Comparison of ENCODE assay signal across 16 cellular contexts in genomic region chr5:146219243-146219642, GRCh38. TPM values are rescaled to one million over a fixed set of nuclear protein-coding genes. Genes with fewer than 3 reads are reported as not detected.
A peak's percentile ranks its signal among the peaks of the same experiment; 100 is the strongest.
DNase-seq lines count a peak whose midpoint lies in the region; ATAC-seq and TF ChIP-seq lines count a peak whose summit lies in the region.
"Had no signal": no experiment of that assay in that cellular context is flagged by ENCODE, and none has a peak within 500 bp of the region (broad histone marks: within the 10 kb centered on the region; RNA-seq: fewer than 3 reads in every experiment).

No MANE protein-coding gene starts in this region.

- H3K9me3 Mint-ChIP-seq in MCF 10A (ENCODE audit: unreplicated experiment) (no peaks in the 10 kb centered on the region), WTC11 (no peaks in the 10 kb centered on the region), nephron progenitor cell (no peaks in the 10 kb centered on the region)
- H3K9me3 Mint-ChIP-seq: CD8-positive, alpha-beta T cell; IgD-negative memory B cell had no signal

- no peak overlapping the region for H3K4me3 ChIP-seq in breast epithelium
- no peak overlapping the region for H3K4me3 ChIP-seq in upper lobe of right lung

- peak overlapping the region; percentile 11 for H3K27ac Mint-ChIP-seq in MCF 10A (ENCODE audit: low read depth, unreplicated experiment)
- H3K27ac Mint-ChIP-seq in WTC11: peak overlapping the region; percentile 78; the same call in 1 of the 2 replicates
- H3K27ac Mint-ChIP-seq in nephron progenitor cell: peak overlapping the region; percentile 6
- H3K27ac Mint-ChIP-seq: CD8-positive, alpha-beta T cell; IgD-negative memory B cell had no signal

- no peak overlapping the region for H3K4me3 Mint-ChIP-seq in MCF 10A (ENCODE audit: unreplicated experiment)
- no peak overlapping the region for H3K4me3 Mint-ChIP-seq in WTC11
- no peak overlapping the region for H3K4me3 Mint-ChIP-seq in nephron progenitor cell
- H3K4me3 Mint-ChIP-seq: CD8-positive, alpha-beta T cell; IgD-negative memory B cell had no signal

- H3K27me3 ChIP-seq in breast epithelium (no peaks in the 10 kb centered on the region), upper lobe of right lung (no peaks in the 10 kb centered on the region)
- H3K27me3 ChIP-seq: BE2C had no signal

- H3K27ac ChIP-seq in breast epithelium (no peak overlapping the region), upper lobe of right lung (no peak overlapping the region)
- H3K27ac ChIP-seq: C4-2B, KMS-11 had no signal

- H3K4me1 ChIP-seq in breast epithelium (no peaks in the 10 kb centered on the region), upper lobe of right lung (peaks cover 2% of the 10 kb centered on the region)
- H3K4me1 ChIP-seq: BE2C had no signal

- TF ChIP-seq CTCF in MCF 10A (IDR thresholded peaks at IDR 0.05; ENCODE audit: unreplicated experiment): no peak
- no peak for TF ChIP-seq CTCF in breast epithelium (IDR thresholded peaks at IDR 0.05)
- TF ChIP-seq CTCF in WTC11 (IDR thresholded peaks at IDR 0.05): no peak
- TF ChIP-seq CTCF in nephron progenitor cell (IDR thresholded peaks at IDR 0.05): no peak
- no peak for TF ChIP-seq CTCF in upper lobe of right lung (IDR thresholded peaks at IDR 0.05)

- no peak for TF ChIP-seq POLR2A in breast epithelium (IDR thresholded peaks at IDR 0.05)

- H3K9me3 ChIP-seq in breast epithelium (no peaks in the 10 kb centered on the region), upper lobe of right lung (no peaks in the 10 kb centered on the region)
- H3K9me3 ChIP-seq: BE2C had no signal

- POLR2A ChIA-PET in MCF 10A (lab: Yijun Ruan, JAX): interaction anchor here (0.6 to 1.4 kb wide), 3 partner anchors 16 to 293 kb away, joined by 3 to 8 read pairs (median 5); partner anchors contain the start of gene RBM27
- POLR2A ChIA-PET in WTC11 (lab: Charles Lee): interaction anchor here (1.2 kb wide), 1 partner anchor 16 kb away, joined by 3 read pairs; no protein-coding TSS in a partner anchor

- CTCF ChIA-PET in MCF 10A (lab: Yijun Ruan, JAX): interaction anchor here (0.6 kb wide), 1 partner anchor 82 kb away, joined by 4 read pairs; no protein-coding TSS in a partner anchor
- CTCF ChIA-PET in WTC11 (lab: Charles Lee): no interaction called here

- H3K27me3 Mint-ChIP-seq in MCF 10A (ENCODE audit: insufficient read depth, unreplicated experiment): no peaks in the 10 kb centered on the region
- no peaks in the 10 kb centered on the region for H3K27me3 Mint-ChIP-seq in WTC11 (ENCODE audit: low read depth)
- H3K27me3 Mint-ChIP-seq in nephron progenitor cell (ENCODE audit: low read depth, poor library complexity): peaks cover 2% of the 10 kb centered on the region
- H3K27me3 Mint-ChIP-seq: IgD-negative memory B cell had no signal

- peaks cover 7% of the 10 kb centered on the region for H3K4me1 Mint-ChIP-seq in MCF 10A (ENCODE audit: insufficient read depth, unreplicated experiment)
- no peaks in the 10 kb centered on the region for H3K4me1 Mint-ChIP-seq in WTC11
- H3K4me1 Mint-ChIP-seq in nephron progenitor cell: peaks cover 7% of the 10 kb centered on the region

- intact Hi-C loops in MCF 10A (cut with micrococcal nuclease) (no loop called here), breast epithelium (cut with DNase I; ENCODE audit: low total_unique reads) (loop anchor here (5.0 kb wide), 1 partner anchor 578 kb away; no protein-coding TSS in a partner anchor), upper lobe of right lung (cut with DNase I) (no loop called here)

- no TSS peak for BruUV-seq in MCF 10A (replicated peaks; lab: Mats Ljungman, UMichigan)

- ATAC-seq in WTC11 (no peak), GM18858 (IDR thresholded peaks at IDR 0.05; ENCODE audit: unreplicated experiment) (no peak), upper lobe of right lung (no peak)
- ATAC-seq: CD8-positive, alpha-beta T cell had no signal

- H3K36me3 ChIP-seq in breast epithelium (no peaks in the 10 kb centered on the region), upper lobe of right lung (peaks cover 24% of the 10 kb centered on the region)

- DNase-seq in MCF 10A (ENCODE audit: unreplicated experiment) (no peak), breast epithelium (ENCODE audit: low spot score in 2 of 2) (no peak), WTC11 (ENCODE audit: low spot score) (no peak), nephron progenitor cell (no peak), NCI-H2196 (lab: John Stamatoyannopoulos, UW; ENCODE audit: unreplicated experiment) (no peak), upper lobe of right lung (no peak)
- DNase-seq: BE2C; CD8-positive, alpha-beta T cell; COR-L47; DMS153; DMS79 treated with DMSO at 0.1 percent for 48 hours; EL had no signal

- peaks cover 42% of the 10 kb centered on the region for H3K36me3 Mint-ChIP-seq in MCF 10A (ENCODE audit: insufficient read depth, unreplicated experiment)
- H3K36me3 Mint-ChIP-seq in WTC11: peaks cover 18% of the 10 kb centered on the region
- peaks cover 25% of the 10 kb centered on the region for H3K36me3 Mint-ChIP-seq in nephron progenitor cell (ENCODE audit: low read depth)

TF ChIP-seq in WTC11, 78 proteins besides CTCF, POLR2A, EP300 and RAD21:
- TF ChIP-seq PREB (CRISPR knock-in tag; IDR thresholded peaks at IDR 0.05; ENCODE audit: borderline replicate concordance): no peak
- TF ChIP-seq NR1H2 (CRISPR knock-in tag; IDR thresholded peaks at IDR 0.05): no peak

RNA-seq across cellular contexts. Expression of gene RBM27, which starts 15.8 kb away (rescaled TPM):
- total RNA-seq in MCF 10A (2022) (25.6 and 27.9 TPM in 2 replicates), breast epithelium (10 to 100 TPM; 20.6 to 32.3 (median 31.8) TPM), WTC11 (2021) (29.4 to 32.6 TPM (median 29.8 TPM) in 3 replicates), upper lobe of right lung (17.7 TPM)

RNA-seq across cellular contexts. Expression of gene LARS1, which starts 36.8 kb away (rescaled TPM):
- total RNA-seq in MCF 10A (2022) (383 and 405 TPM in 2 replicates), breast epithelium (100 to 1,000 TPM in 1 of 3 donors, 10 to 100 TPM in 2; 65.6 to 111 (median 89.9) TPM), WTC11 (2021) (248 to 270 TPM (median 264 TPM) in 3 replicates), upper lobe of right lung (80.0 TPM)

Comparison
In these comparisons a context has a peak if more than half of its experiments do, and no peak if none do; other contexts are left out.
1. H3K27ac Mint-ChIP-seq: peak in every context shown above with its lines; median percentile 78 in WTC11; 11 in MCF 10A; 6 in nephron progenitor cell.